ENCODE assay signal across 26 cellular contexts in the genomic region with DNA sequence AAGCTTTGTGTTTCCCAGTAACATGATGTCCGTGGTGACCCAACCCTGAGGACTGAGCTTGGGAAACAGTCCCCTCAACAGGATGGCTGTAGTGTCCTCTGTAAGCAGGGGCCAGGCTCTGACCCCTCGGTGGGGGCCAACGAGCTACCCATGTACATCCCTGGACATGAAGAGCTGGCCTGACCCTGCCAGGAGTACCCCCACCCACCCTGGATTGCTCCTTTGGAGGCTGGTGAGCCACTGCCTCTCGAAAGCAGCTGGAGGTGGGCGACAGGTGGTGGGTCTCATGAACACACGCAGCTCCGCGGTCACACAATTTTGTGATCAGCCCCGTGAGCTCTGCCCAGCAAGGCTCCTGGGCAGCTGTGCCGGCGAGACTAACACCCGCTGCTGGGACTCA. TPM values are rescaled to one million over a fixed set of nuclear protein-coding genes. Genes with fewer than 3 reads are reported as not detected.
DNase-seq lines count a peak whose midpoint lies in the region; ATAC-seq and TF ChIP-seq lines count a peak whose summit lies in the region.
"Had no signal": no experiment of that assay in that cellular context is flagged by ENCODE, and none has a peak within 500 bp of the region (broad histone marks: within the 10 kb centered on the region; RNA-seq: fewer than 3 reads in every experiment).

No MANE protein-coding gene starts in this region.

- no peaks in the 10 kb centered on the region for H4K20me1 ChIP-seq in BLaER1

- H3K4me2 ChIP-seq in BLaER1: peak overlapping the region; percentile 82; the same call in 1 of the 2 replicates
- H3K4me2 ChIP-seq: A549, GM23338, SK-N-SH had no signal

- no peak overlapping the region; the same call in 1 of the 2 replicates for H3K27ac ChIP-seq in BLaER1
- H3K27ac ChIP-seq in HEK293 (ENCODE audit: extremely low read depth, low read depth, low read length): no peak overlapping the region
- H3K27ac ChIP-seq: A549 had no signal

- DNase-seq in islet precursor cell (peak; percentile 41), osteocyte (ENCODE audit: extremely low spot score, unreplicated experiment) (peak; percentile 74), DMS79 treated with DMSO at 0.1 percent for 48 hours (lab: John Stamatoyannopoulos, UW) (no peak)
- DNase-seq: AML-193; C1 segment of cervical spinal cord; CD4-positive, alpha-beta memory T cell; COR-L47; DMS79; GF-D8; H9; HFFc6; KBM-7; MV-4-11; NCI-H1105; NCI-H1436 treated with DMSO at 0.1 percent for 48 hours; NCI-H187 treated with DMSO at 0.1 percent for 48 hours; NCI-H2107; NCI-H524; NCI-H774; SK-N-SH had no signal

- no peaks in the 10 kb centered on the region for H3K27me3 ChIP-seq in BLaER1

- POLR2A ChIA-PET in HEK293 (lab: Yijun Ruan, JAX): no interaction called here

- H3K9me3 ChIP-seq in BLaER1 (peaks cover 6% of the 10 kb centered on the region; the same call in 1 of the 2 replicates), HEK293 (ENCODE audit: control insufficient read depth, insufficient read depth, low read depth, low read length) (no peaks in the 10 kb centered on the region)
- H3K9me3 ChIP-seq: A549, SK-N-SH had no signal

- peaks cover 73% of the 10 kb centered on the region for H3K36me3 ChIP-seq in BLaER1
- peaks cover 0 to 68% of the 10 kb centered on the region in 2 experiments; a peak in 1 of 3 replicates for H3K36me3 ChIP-seq in HEK293 (ENCODE audit: control insufficient read depth in 2 of 2, insufficient read depth in 1 of 2, low read length in 2 of 2)

- TF ChIP-seq CTCF in HEK293 (tag by site-specific recombination; IDR thresholded peaks at IDR 0.05) (no peak), osteocyte (IDR thresholded peaks at IDR 0.05) (no peak)

- H3K4me3 Mint-ChIP-seq in osteocyte (ENCODE audit: unreplicated experiment): no peak overlapping the region
- H3K4me3 Mint-ChIP-seq: GM23338, H9, HFFc6 had no signal

- H3K36me3 Mint-ChIP-seq in osteocyte (ENCODE audit: unreplicated experiment): peaks cover 29% of the 10 kb centered on the region

- H3K27me3 Mint-ChIP-seq in osteocyte (ENCODE audit: unreplicated experiment): no peaks in the 10 kb centered on the region
- H3K27me3 Mint-ChIP-seq: CD4-positive, alpha-beta memory T cell had no signal

- H3K27ac Mint-ChIP-seq in osteocyte (ENCODE audit: unreplicated experiment): no peak overlapping the region
- H3K27ac Mint-ChIP-seq: GM23338, HFFc6 had no signal

- H3K4me3 ChIP-seq in BLaER1 (no peak overlapping the region), HEK293 (ENCODE audit: low read depth, low read length) (no peak overlapping the region)
- H3K4me3 ChIP-seq: A549, GM23338 had no signal

- H3K9ac ChIP-seq in BLaER1: no peak overlapping the region
- H3K9ac ChIP-seq: SK-N-SH had no signal

- H3K4me1 ChIP-seq in BLaER1 (peaks cover 39% of the 10 kb centered on the region), HEK293 (ENCODE audit: control insufficient read depth, insufficient read depth, low read length) (no peaks in the 10 kb centered on the region)
- H3K4me1 ChIP-seq: A549 had no signal

- no peak for ATAC-seq in GM19328 (IDR thresholded peaks at IDR 0.05; ENCODE audit: unreplicated experiment)
- ATAC-seq in GM19397 (IDR thresholded peaks at IDR 0.05; ENCODE audit: unreplicated experiment): no peak
- ATAC-seq: A549, GM23338 had no signal

- no peaks in the 10 kb centered on the region for H3K9me3 Mint-ChIP-seq in osteocyte (ENCODE audit: unreplicated experiment)
- H3K9me3 Mint-ChIP-seq: H9, HFFc6 had no signal

- H3K4me1 Mint-ChIP-seq in osteocyte (ENCODE audit: unreplicated experiment): no peaks in the 10 kb centered on the region

- CTCF ChIA-PET in HEK293 (lab: Yijun Ruan, JAX): no interaction called here

TF ChIP-seq in HEK293, 187 proteins besides CTCF, POLR2A, EP300 and RAD21:
- TF ChIP-seq ZNF558 (tag by site-specific recombination; IDR thresholded peaks at IDR 0.05) (no peak), SCRT2 (tag by site-specific recombination; IDR thresholded peaks at IDR 0.05) (peak; percentile 70; the same call in 1 of the 2 replicates)

RNA-seq across cellular contexts. Expression of a gene that starts 33.5 kb away (rescaled TPM):
- total RNA-seq in osteocyte: not detected in 2 replicates
